21 cellular contexts compared by ENCODE assay signal in genomic region chr5:149030838-149031397, GRCh38. TPM values are rescaled to one million over a fixed set of nuclear protein-coding genes. Genes with fewer than 3 reads are reported as not detected.
"Had no signal": no experiment of that assay in that cellular context is flagged by ENCODE, and none has a peak within 500 bp of the region (broad histone marks: within the 10 kb centered on the region; RNA-seq: fewer than 3 reads in every experiment).

No MANE protein-coding gene starts in this region.

- ATAC-seq: activated T-cell treated with anti-CD3 and anti-CD28 coated beads, Interleukin-2, amount 50 U/mL, for 4 hours; gastroesophageal sphincter; heart left ventricle; left ventricle myocardium superior; mucosa of descending colon; SK-N-SH treated with all-trans-retinoic acid at 6 μM for 48 hours had no signal

- H3K36me3 ChIP-seq: cardiac muscle cell, gastroesophageal sphincter, tibial artery had no signal

- FAIRE-seq: astrocyte, urothelium cell line had no signal

- H3K27ac ChIP-seq: cardiac muscle cell, gastroesophageal sphincter, heart left ventricle, parathyroid adenoma, tibial artery had no signal

- H3K4me1 ChIP-seq: gastroesophageal sphincter, parathyroid adenoma, tibial artery had no signal

- H3K4me3 ChIP-seq: cardiac muscle cell, gastroesophageal sphincter, heart left ventricle, mucosa of descending colon, tibial artery had no signal

- H3K9me3 ChIP-seq: gastroesophageal sphincter, heart left ventricle, mucosa of descending colon, tibial artery had no signal

- H3K27me3 ChIP-seq: cardiac muscle cell, heart left ventricle, tibial artery had no signal

- DNase-seq: activated CD4-positive, alpha-beta T cell treated with anti-CD3 and anti-CD28 coated beads, Interleukin-2, amount 10 ng/mL, durations not matched to agents 7 days and 5 days; activated CD8-positive, alpha-beta memory T cell treated with anti-CD3 and anti-CD28 coated beads, Interleukin-2, amount 50 U/mL, for 4 hours; activated naive CD4-positive, alpha-beta T cell treated with anti-CD3 and anti-CD28 coated beads for 36 hours; activated T-cell treated with anti-CD3 and anti-CD28 coated beads, Interleukin-2, amount 50 U/mL, for 4 hours; heart left ventricle; left ventricle myocardium superior; mucosa of descending colon; naive B cell; stimulated activated CD4-positive, alpha-beta T cell treated with anti-CD3 and anti-CD28 coated beads, Interleukin-12 subunit alpha, Interleukin-12 subunit beta, amount 100 ng/mL, for 4 hours; stimulated activated CD4-positive, alpha-beta T cell treated with anti-CD3 and anti-CD28 coated beads, Interleukin-1b, Interleukin-23, amount 100 ng/mL, for 48 hours; stimulated activated CD8-positive, alpha-beta memory T cell treated with anti-CD3 and anti-CD28 coated beads, Interleukin-4, amount 100 ng/mL, for 48 hours; stimulated activated naive CD4-positive, alpha-beta T cell; T-helper 1 cell; T1000; tibial artery had no signal

RNA-seq across cellular contexts. Expression of gene SH3TC2, which starts 31.9 kb away (rescaled TPM):
- total RNA-seq: activated CD4-positive, alpha-beta T cell treated with anti-CD3 and anti-CD28 coated beads, Interleukin-2, amount 10 ng/mL, durations not matched to agents 7 days and 5 days; activated naive CD4-positive, alpha-beta T cell treated with anti-CD3 and anti-CD28 coated beads for 36 hours; activated T-cell treated with anti-CD3 and anti-CD28 coated beads, Interleukin-2, amount 50 U/mL, for 4 hours had no signal
